28 cellular contexts compared by ENCODE assay signal in genomic region chrX:95332530-95332929, GRCh38.
A peak's percentile ranks its signal among the peaks of the same experiment; 100 is the strongest.
DNase-seq lines count a peak whose midpoint lies in the region; ATAC-seq, FAIRE-seq and TF ChIP-seq lines count a peak whose summit lies in the region.
"Had no signal": no experiment of that assay in that cellular context is flagged by ENCODE, and none has a peak within 500 bp of the region (broad histone marks: within the 10 kb centered on the region; RNA-seq: fewer than 3 reads in every experiment).

No MANE protein-coding gene starts in this region.

- H3K18ac ChIP-seq in H1 (ENCODE audit: extremely low read depth, low read length) (no peak overlapping the region), trophoblast cell (ENCODE audit: low read length) (no peak overlapping the region)

- no peaks in the 10 kb centered on the region for H3K79me1 ChIP-seq in H1 (ENCODE audit: low read depth, low read length)
- no peaks in the 10 kb centered on the region for H3K79me1 ChIP-seq in trophoblast cell (ENCODE audit: low read length)

- H3K9me2 ChIP-seq in GM23338 (ENCODE audit: insufficient read depth): no peaks in the 10 kb centered on the region

- no peak overlapping the region for H3K4me3 ChIP-seq in GM23338
- no peak overlapping the region for H3K4me3 ChIP-seq in H1 (ENCODE audit: extremely low read depth in 1 of 4, insufficient read depth in 2 of 4, low read depth in 3 of 4, low read length in 4 of 4)
- no peak overlapping the region for H3K4me3 ChIP-seq in trophoblast cell (ENCODE audit: low read depth, low read length)

- no peak for TF ChIP-seq EP300 in H1 (IDR thresholded peaks at IDR 0.05; ENCODE audit: borderline replicate concordance in 1 of 2, low read depth in 2 of 2, low read length in 2 of 2)

- H4K12ac ChIP-seq in trophoblast cell (ENCODE audit: low read depth, low read length): no peak overlapping the region

- 55% methylated on average over 8 of the region's 8 CpGs; no CpG with 5 or more reads in 1 of the 2 experiments for WGBS in H1 (ENCODE audit: extremely low coverage in 1 of 2, insufficient coverage in 1 of 2, insufficient read length in 1 of 2, insufficient replicate concordance in 2 of 2, low coverage in 1 of 2, low lambda C conversion rate in 2 of 2, missing lambda C conversion rate in 1 of 2), 2 experiments
- no CpG with 5 or more reads among the region's 8 CpGs for WGBS in trophoblast cell (ENCODE audit: extremely low coverage, insufficient coverage, insufficient read length)

- no peaks in the 10 kb centered on the region for H3K36me3 Mint-ChIP-seq in GM23338 (ENCODE audit: low read depth)
- H3K36me3 Mint-ChIP-seq: CD14-positive monocyte; CD8-positive, alpha-beta memory T cell had no signal

- H3K9ac ChIP-seq in H1 (replicated peaks in 1 of 4; ENCODE audit: extremely low read depth in 1 of 4, low read depth in 3 of 4, low read length in 3 of 4) (no peak overlapping the region), trophoblast cell (ENCODE audit: low read length) (no peak overlapping the region)

- H3K4ac ChIP-seq in H1 (replicated peaks; ENCODE audit: insufficient read length, low read depth, low read length) (no peak overlapping the region), trophoblast cell (ENCODE audit: low read depth, low read length) (no peak overlapping the region)

- H4K20me1 ChIP-seq in GM23338 (replicated peaks; ENCODE audit: insufficient read depth) (no peaks in the 10 kb centered on the region), H1 (replicated peaks in 1 of 2; ENCODE audit: control insufficient read depth in 1 of 2, insufficient read depth in 2 of 2, low read length in 2 of 2) (no peaks in the 10 kb centered on the region)

- H3K23me2 ChIP-seq in H1 (ENCODE audit: low read depth, low read length): no peaks in the 10 kb centered on the region

- TF ChIP-seq CTCF in GM23338 (conservative IDR thresholded peaks at IDR 0.05; ENCODE audit: low read depth in 2 of 2): no peak
- TF ChIP-seq CTCF in H1 (IDR thresholded peaks at IDR 0.05; ENCODE audit: control extremely low read depth in 1 of 3, insufficient read depth in 1 of 3, low read depth in 1 of 3, low read length in 3 of 3): no peak

- CTCF ChIA-PET in H1 (lab: Charles Lee; ENCODE audit: partially characterized antibody) (interaction anchor here (0.6 to 1.2 kb wide), 3 partner anchors 14 to 99 kb away, joined by 3 to 5 read pairs (median 3); no protein-coding TSS in a partner anchor), HEK293T (lab: Yijun Ruan, JAX) (no interaction called here)

- H2AFZ ChIP-seq in GM23338 (peak overlapping the region; percentile 5; the same call in 1 of the 2 replicates), H1 (ENCODE audit: low read length) (peak overlapping the region; percentile 76; the same call in 1 of the 2 replicates), trophoblast cell (ENCODE audit: insufficient read depth, low read length, poor library complexity) (no peak overlapping the region)

- peak; percentile 47; the same call in 2 of the 3 replicates for ATAC-seq in GM23338

- no peaks in the 10 kb centered on the region for H3K27me3 ChIP-seq in GM23338 (ENCODE audit: insufficient read depth)
- no peaks in the 10 kb centered on the region for H3K27me3 ChIP-seq in H1 (replicated peaks in 1 of 4; ENCODE audit: control insufficient read depth in 3 of 4, extremely low read depth in 1 of 4, insufficient read depth in 3 of 4, low read length in 3 of 4)
- H3K27me3 ChIP-seq in trophoblast cell (ENCODE audit: insufficient read depth, low read length): no peaks in the 10 kb centered on the region
- H3K27me3 ChIP-seq: BE2C had no signal

- no peak overlapping the region for H2BK20ac ChIP-seq in H1 (ENCODE audit: low read length)

- no peak overlapping the region for H4K91ac ChIP-seq in H1 (replicated peaks; ENCODE audit: insufficient read length, low read length)
- H4K91ac ChIP-seq in trophoblast cell (ENCODE audit: low read depth, low read length): no peak overlapping the region

- no peaks in the 10 kb centered on the region; the same call in 1 of the 2 replicates for H3K4me1 ChIP-seq in GM23338 (ENCODE audit: insufficient read depth)
- no peaks in the 10 kb centered on the region for H3K4me1 ChIP-seq in H1 (replicated peaks in 1 of 4; ENCODE audit: control insufficient read depth in 3 of 4, insufficient read depth in 4 of 4, low read length in 3 of 4)
- peaks cover 0 to 3% of the 10 kb centered on the region in 2 experiments for H3K4me1 ChIP-seq in trophoblast cell (ENCODE audit: control insufficient read depth in 1 of 2, insufficient read depth in 2 of 2, low read length in 2 of 2)
- H3K4me1 ChIP-seq: BE2C had no signal

- H2BK120ac ChIP-seq in H1 (replicated peaks; ENCODE audit: low read depth, low read length) (no peak overlapping the region), trophoblast cell (ENCODE audit: insufficient read depth, low read length, poor library complexity) (no peak overlapping the region)

- no peak overlapping the region for H3K14ac ChIP-seq in H1 (ENCODE audit: insufficient read length)
- H3K14ac ChIP-seq in trophoblast cell (ENCODE audit: low read length): no peak overlapping the region

- H3K36me3 ChIP-seq in GM23338 (ENCODE audit: insufficient read depth) (no peaks in the 10 kb centered on the region), H1 (ENCODE audit: control insufficient read depth in 2 of 4, insufficient read depth in 4 of 4, low read length in 3 of 4) (no peaks in the 10 kb centered on the region), trophoblast cell (ENCODE audit: control insufficient read depth in 1 of 2, insufficient read depth in 2 of 2, low read length in 2 of 2) (no peaks in the 10 kb centered on the region)
- H3K36me3 ChIP-seq: BE2C had no signal

- FAIRE-seq in H1 (lab: Jason Lieb, UNC): no peak
- FAIRE-seq: GM12892, H54 had no signal

- no peak for TF ChIP-seq POLR2A in H1 (IDR thresholded peaks at IDR 0.05; ENCODE audit: control extremely low read depth in 1 of 2, low read depth in 2 of 2, low read length in 2 of 2)

- H4K8ac ChIP-seq in H1 (ENCODE audit: extremely low read depth, insufficient read depth, low read length) (no peak overlapping the region), trophoblast cell (ENCODE audit: low read depth, low read length) (no peak overlapping the region)

- H2BK5ac ChIP-seq in H1 (ENCODE audit: low read depth, low read length) (no peak overlapping the region), trophoblast cell (ENCODE audit: low read depth, low read length, poor library complexity) (no peak overlapping the region)

- H3K27ac ChIP-seq in GM23338 (ENCODE audit: low read depth) (no peak overlapping the region), H1 (ENCODE audit: low read depth, low read length) (no peak overlapping the region), trophoblast cell (ENCODE audit: low read depth, low read length) (peak overlapping the region; percentile 10)
- H3K27ac ChIP-seq: HL-60 had no signal

- H3K4me3 Mint-ChIP-seq in GM23338: no peak overlapping the region
- H3K4me3 Mint-ChIP-seq: CD14-positive monocyte; CD8-positive, alpha-beta memory T cell had no signal

- H2BK15ac ChIP-seq in H1 (ENCODE audit: low read length): no peak overlapping the region

- no peaks in the 10 kb centered on the region for H3K27me3 Mint-ChIP-seq in GM23338 (ENCODE audit: insufficient read depth, low read depth, poor library complexity)

- TF ChIP-seq RAD21 in H1 (IDR thresholded peaks at IDR 0.05 in 1 of 2, conservative IDR thresholded peaks at IDR 0.05 in 1 of 2; ENCODE audit: low read depth in 2 of 2, low read length in 2 of 2): no peak

- peaks cover 13% of the 10 kb centered on the region for H3K4me1 Mint-ChIP-seq in GM23338
- H3K4me1 Mint-ChIP-seq: CD14-positive monocyte; CD8-positive, alpha-beta memory T cell had no signal

- H3F3A ChIP-seq in GM23338 (replicated peaks; ENCODE audit: low read depth): no peaks in the 10 kb centered on the region

- H3K4me2 ChIP-seq in GM23338 (no peak overlapping the region), H1 (ENCODE audit: insufficient read depth in 1 of 2, low read depth in 2 of 2, low read length in 2 of 2) (no peak overlapping the region), trophoblast cell (ENCODE audit: low read length) (peak overlapping the region; percentile 0)

- no peak overlapping the region for H4K5ac ChIP-seq in H1 (ENCODE audit: insufficient read length, low read depth, low read length)

- H2AK5ac ChIP-seq in H1 (ENCODE audit: low read depth, low read length): no peak overlapping the region
- H2AK5ac ChIP-seq in trophoblast cell (ENCODE audit: low read length): no peak overlapping the region

- no peak overlapping the region for H2BK12ac ChIP-seq in H1 (ENCODE audit: low read depth, low read length)
- no peak overlapping the region for H2BK12ac ChIP-seq in trophoblast cell (ENCODE audit: low read length)

- no peak overlapping the region for H3K56ac ChIP-seq in H1 (replicated peaks; ENCODE audit: insufficient read length, low read depth, low read length)

- POLR2A ChIA-PET in H1 (lab: Charles Lee; ENCODE audit: partially characterized antibody): no interaction called here
- POLR2A ChIA-PET in HEK293T (lab: Yijun Ruan, JAX): no interaction called here

- H3K9me3 ChIP-seq in H1 (ENCODE audit: insufficient read depth in 2 of 2, low read depth in 1 of 2, low read length in 1 of 2) (no peaks in the 10 kb centered on the region), trophoblast cell (ENCODE audit: insufficient read depth, low read depth, low read length) (no peaks in the 10 kb centered on the region)
- H3K9me3 ChIP-seq: BE2C had no signal

- no peaks in the 10 kb centered on the region for H3K9me3 Mint-ChIP-seq in GM23338

- DNase-seq in GM23338 (ENCODE audit: low spot score) (no peak), H1 (ENCODE audit: low read depth in 1 of 2, low spot score in 2 of 2) (no peak), left kidney (ENCODE audit: low read depth, low spot score) (peak; percentile 0), trophoblast cell (no peak), HEK293T (ENCODE audit: extremely low spot score) (no peak), Kasumi-1 (lab: John Stamatoyannopoulos, UW) (no peak), NCI-H524 (lab: John Stamatoyannopoulos, UW) (no peak)
- DNase-seq: 8988T; ACHN; BE2C; CD8-positive, alpha-beta memory T cell; DMS 273 treated with DMSO at 0.1 percent for 48 hours; DMS79 treated with DMSO at 0.1 percent for 48 hours; NCI-H1092; NCI-H1417 treated with DMSO at 0.1 percent for 48 hours; NCI-H187; NCI-H2081 treated with DMSO at 0.1 percent for 48 hours; NCI-H2171; NCI-H226; NCI-H524 treated with DMSO at 0.1 percent for 48 hours; NCI-H82; NK-92 treated with Interleukin-12 subunit alpha and Interleukin-12 subunit beta, amount 100 ng/mL, for 24 hours; Right ventricle myocardium superior; RPMI8226 had no signal

- H3K79me2 ChIP-seq in GM23338 (replicated peaks; ENCODE audit: insufficient read depth) (no peaks in the 10 kb centered on the region), H1 (ENCODE audit: control insufficient read depth in 1 of 2, insufficient read depth in 2 of 2, low read length in 2 of 2) (no peaks in the 10 kb centered on the region), trophoblast cell (ENCODE audit: control insufficient read depth, insufficient read depth, low read length, poor library complexity) (no peaks in the 10 kb centered on the region)

- no peak overlapping the region for H3K27ac Mint-ChIP-seq in GM23338
- H3K27ac Mint-ChIP-seq: CD14-positive monocyte; CD8-positive, alpha-beta memory T cell had no signal

- H3K23ac ChIP-seq in H1 (ENCODE audit: insufficient read length): no peak overlapping the region
- no peak overlapping the region for H3K23ac ChIP-seq in trophoblast cell (ENCODE audit: low read length)

TF ChIP-seq in HEK293T, 16 proteins besides CTCF, POLR2A, EP300 and RAD21 (continues in another document):
- TF ChIP-seq LEF1 (IDR thresholded peaks at IDR 0.05; ENCODE audit: borderline replicate concordance) (no peak), SP1 (IDR thresholded peaks at IDR 0.05) (no peak)
